In the genomic region with DNA sequence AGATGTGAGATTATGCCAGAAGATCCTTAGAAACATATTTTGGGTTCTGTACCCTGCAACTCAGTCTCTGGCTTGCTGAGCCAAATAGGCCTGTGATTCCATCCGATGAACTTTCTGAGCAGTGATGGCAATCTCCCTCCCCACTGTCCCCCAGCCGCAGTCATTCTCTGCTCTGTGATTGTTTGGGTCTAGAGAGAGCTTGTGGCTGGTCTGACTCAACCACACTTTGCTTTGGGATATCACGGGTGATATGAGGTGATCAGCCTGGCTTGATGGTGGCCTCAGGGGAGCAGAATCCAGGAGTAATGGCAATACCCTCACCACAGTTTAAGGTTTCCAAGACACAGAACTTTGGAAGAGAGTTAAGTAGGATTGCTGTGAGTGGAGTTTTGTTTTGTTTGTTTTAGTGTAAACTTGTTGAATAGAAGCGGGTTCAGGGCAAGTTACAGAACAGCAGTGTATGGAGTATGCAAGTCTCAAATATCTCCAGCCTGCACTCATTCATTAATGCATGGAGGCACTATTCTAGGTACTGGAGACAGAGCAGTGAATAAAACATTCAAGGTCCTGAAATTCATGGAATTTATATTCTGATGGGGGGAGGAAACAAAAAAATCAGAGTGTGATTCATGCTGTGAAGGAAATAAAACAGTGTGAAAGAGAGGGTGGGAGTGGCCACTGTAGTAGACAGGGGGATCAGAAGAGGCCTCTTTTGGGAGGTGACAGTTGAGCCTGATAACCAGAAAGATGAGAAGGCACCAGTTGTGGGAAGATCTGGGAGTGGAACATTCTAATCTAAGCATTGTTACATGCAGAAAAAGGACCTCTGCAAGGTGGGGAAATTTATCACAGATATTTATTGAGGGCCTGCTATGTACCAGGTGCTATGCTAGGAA, we compare ENCODE assay signal across 12 cellular contexts. TPM values are rescaled to one million over a fixed set of nuclear protein-coding genes. Genes with fewer than 3 reads are reported as not detected.
A peak's percentile ranks its signal among the peaks of the same experiment; 100 is the strongest.
DNase-seq lines count a peak whose midpoint lies in the region; ATAC-seq and TF ChIP-seq lines count a peak whose summit lies in the region.
"Had no signal": no experiment of that assay in that cellular context is flagged by ENCODE, and none has a peak within 500 bp of the region (broad histone marks: within the 10 kb centered on the region; RNA-seq: fewer than 3 reads in every experiment).

No MANE protein-coding gene starts in this region.

- H3K27me3 ChIP-seq in cardiac muscle cell = no peaks in the 10 kb centered on the region
- no peaks in the 10 kb centered on the region for H3K27me3 ChIP-seq in heart left ventricle
- H3K27me3 ChIP-seq in mesenchymal stem cell (ENCODE audit: control insufficient read depth in 1 of 2, insufficient read depth in 1 of 2, low read length in 2 of 2) = no peaks in the 10 kb centered on the region

- peak overlapping the region in 1 of 2 experiments; percentile 56 for H3K18ac ChIP-seq in mesenchymal stem cell (ENCODE audit: low read depth in 1 of 2, low read length in 2 of 2)

- peak in 1 of 2 donors; percentile 11 for DNase-seq in cardiac muscle cell (ENCODE audit: low read depth in 1 of 2, low spot score in 1 of 2)
- no peak for DNase-seq in heart left ventricle
- DNase-seq in amniotic epithelial cell (ENCODE audit: low read depth) = peak; percentile 27
- DNase-seq in mesenchymal stem cell = peak; percentile 49
- DNase-seq in SW 1271 (lab: John Stamatoyannopoulos, UW) = no peak
- DNase-seq in stimulated activated naive CD4-positive, alpha-beta T cell treated with Interleukin-2 at 50 U/mL for 16 hours (lab: John Stamatoyannopoulos, UW) = no peak
- DNase-seq in activated effector memory CD4-positive, alpha-beta T cell treated with Interleukin-2 at 50 U/mL for 16 hours = no peak
- DNase-seq: naive B cell; NCI-H1930; stimulated activated naive CD4-positive, alpha-beta T cell had no signal

- WGBS in heart left ventricle, 4 donors = 71 to 84% (median 75%) methylated on average over 4 of the region's 4 CpGs
- WGBS in mesenchymal stem cell = 68% methylated on average over 3 of the region's 4 CpGs

- no peak overlapping the region for H2AK5ac ChIP-seq in mesenchymal stem cell (ENCODE audit: low read length, severe bottlenecking)

- no peak overlapping the region for H4K91ac ChIP-seq in mesenchymal stem cell (ENCODE audit: low read length)

- H3K23ac ChIP-seq in mesenchymal stem cell (ENCODE audit: low read length in 2 of 2) = no peak overlapping the region

- no peak overlapping the region for H4K8ac ChIP-seq in mesenchymal stem cell (ENCODE audit: low read length)

- H3K4ac ChIP-seq in mesenchymal stem cell (ENCODE audit: low read depth in 1 of 2, low read length in 2 of 2) = no peak overlapping the region

- H3K4me1 ChIP-seq in cardiac muscle cell (ENCODE audit: low read depth) (peaks cover 30% of the 10 kb centered on the region), heart left ventricle (peaks cover 0 to 66% (median 40%) of the 10 kb centered on the region in 12 donors), mesenchymal stem cell (ENCODE audit: control insufficient read depth, insufficient read depth, low read depth, low read length) (peaks cover 5% of the 10 kb centered on the region)

- TF ChIP-seq CTCF in cardiac muscle cell (IDR thresholded peaks at IDR 0.05; ENCODE audit: low read depth, low read length) (no peak), heart left ventricle (IDR thresholded peaks at IDR 0.05) (no peak)

- no peak overlapping the region for H2BK120ac ChIP-seq in mesenchymal stem cell (ENCODE audit: low read depth, low read length)

- no peak overlapping the region for H2BK5ac ChIP-seq in mesenchymal stem cell (ENCODE audit: low read depth, low read length, poor library complexity, severe bottlenecking)

- TF ChIP-seq POLR2A in heart left ventricle (IDR thresholded peaks at IDR 0.05) = no peak

- H3K4me2 ChIP-seq in mesenchymal stem cell (ENCODE audit: low read length, poor library complexity, severe bottlenecking) = no peak overlapping the region

- no peak overlapping the region for H2BK12ac ChIP-seq in mesenchymal stem cell (ENCODE audit: low read length in 2 of 2)

- peaks cover 60% of the 10 kb centered on the region for H3K79me1 ChIP-seq in mesenchymal stem cell (replicated peaks; ENCODE audit: low read length, poor library complexity, severe bottlenecking)

- peak overlapping the region in 1 of 2 experiments; percentile 12 for H3K14ac ChIP-seq in mesenchymal stem cell (ENCODE audit: low read length in 2 of 2)

- intact Hi-C loops in heart left ventricle (cut with DNase I) = loop anchor here in 3 of 10 donors (5.0 to 10.0 kb wide), 3 partner anchors 35 to 187 kb away; a partner anchor contains a TSS

- H3K36me3 ChIP-seq in cardiac muscle cell (peaks cover 8% of the 10 kb centered on the region), heart left ventricle (peaks cover 0 to 52% (median 31%) of the 10 kb centered on the region in 9 donors), mesenchymal stem cell (ENCODE audit: control insufficient read depth in 1 of 2, insufficient read depth in 2 of 2, low read depth in 1 of 2, low read length in 2 of 2) (peaks cover 15 to 68% of the 10 kb centered on the region in 2 experiments)

- peak overlapping the region; percentile 65 for H3K9ac ChIP-seq in mesenchymal stem cell (ENCODE audit: low read length)

- ATAC-seq in heart left ventricle = no peak
- no peak for ATAC-seq in HG03039 (IDR thresholded peaks at IDR 0.05; ENCODE audit: unreplicated experiment)

- H3K27ac ChIP-seq in cardiac muscle cell (peak overlapping the region; percentile 67), heart left ventricle (no peak overlapping the region), mesenchymal stem cell (ENCODE audit: low read length, poor library complexity, severe bottlenecking) (no peak overlapping the region)
- H3K27ac ChIP-seq: epithelial cell of prostate had no signal

- H2BK15ac ChIP-seq in mesenchymal stem cell (ENCODE audit: low read depth, poor library complexity, severe bottlenecking) = no peak overlapping the region

- H3K4me3 ChIP-seq in cardiac muscle cell = no peak overlapping the region
- H3K4me3 ChIP-seq in heart left ventricle = no peak overlapping the region
- H3K4me3 ChIP-seq in mesenchymal stem cell (ENCODE audit: insufficient read depth in 1 of 2, low read depth in 1 of 2, low read length in 2 of 2) = peak overlapping the region in 1 of 2 experiments; percentile 17

- H3K9me3 ChIP-seq in cardiac muscle cell (ENCODE audit: low read depth) (no peaks in the 10 kb centered on the region), heart left ventricle (no peaks in the 10 kb centered on the region), mesenchymal stem cell (ENCODE audit: control insufficient read depth, low read length) (no peaks in the 10 kb centered on the region)

- no peak overlapping the region for H2AFZ ChIP-seq in mesenchymal stem cell (ENCODE audit: low read depth, low read length)

RNA-seq across cellular contexts. Expression of a gene that starts 5.4 kb away (rescaled TPM):
- total RNA-seq in cardiac muscle cell = 158 and 183 TPM in 2 replicates
- 120 and 139 TPM in 2 replicates for polyA plus RNA-seq in cardiac muscle cell
- 100 to 1,000 TPM in 1 of 9 donors, 10 to 100 TPM in 8; 34.9 to 101 (median 52.3) TPM for total RNA-seq in heart left ventricle
- 10 to 100 TPM; 62.1 to 78.6 TPM for polyA plus RNA-seq in heart left ventricle
- 109 TPM for polyA plus RNA-seq in mesenchymal stem cell (2013, experiment 1 of 2)
- polyA plus RNA-seq in mesenchymal stem cell (2013, experiment 2 of 2) = 107 TPM

RNA-seq across cellular contexts. Expression of a gene that starts 11.7 kb away (rescaled TPM):
- total RNA-seq in cardiac muscle cell (not detected in 2 replicates), heart left ventricle (10 to 100 TPM in 8 of 9 donors, 1 to 10 TPM in 1; 6.4 to 93.3 (median 10.8) TPM)
- polyA plus RNA-seq in cardiac muscle cell (2.3 and 3.2 TPM in 2 replicates), heart left ventricle (10 to 100 TPM; 16.8 to 18.7 TPM)
- 17.1 TPM for polyA plus RNA-seq in mesenchymal stem cell (2013, experiment 1 of 2)
- 18.1 TPM for polyA plus RNA-seq in mesenchymal stem cell (2013, experiment 2 of 2)

RNA-seq across cellular contexts. Expression of a gene that starts 26.9 kb away (rescaled TPM):
- total RNA-seq in cardiac muscle cell (10.3 and 19.4 TPM in 2 replicates), heart left ventricle (under 1 TPM in 8 of 9 donors, not detected in 1; 0.09 to 0.50 (median 0.28) TPM)
- polyA plus RNA-seq in cardiac muscle cell (12.4 and 18.6 TPM in 2 replicates), heart left ventricle (under 1 TPM; 0.14 to 0.34 TPM)
- polyA plus RNA-seq in mesenchymal stem cell (2013, experiment 1 of 2) = 0.51 TPM
- polyA plus RNA-seq in mesenchymal stem cell (2013, experiment 2 of 2) = 0.60 TPM

RNA-seq across cellular contexts. Expression of a gene that starts 43.3 kb away (rescaled TPM):
- total RNA-seq in cardiac muscle cell (61.9 and 62.2 TPM in 2 replicates), heart left ventricle (10 to 100 TPM; 32.8 to 75.7 (median 40.7) TPM)
- polyA plus RNA-seq in cardiac muscle cell (64.4 and 78.3 TPM in 2 replicates), heart left ventricle (10 to 100 TPM; 32.5 to 61.1 TPM)
- 45.4 TPM for polyA plus RNA-seq in mesenchymal stem cell (2013, experiment 1 of 2)
- polyA plus RNA-seq in mesenchymal stem cell (2013, experiment 2 of 2) = 45.0 TPM

RNA-seq across cellular contexts. Expression of a gene that starts 43.6 kb away (rescaled TPM):
- total RNA-seq in cardiac muscle cell (43.8 and 70.6 TPM in 2 replicates), heart left ventricle (10 to 100 TPM; 26.3 to 53.0 (median 34.1) TPM)
- polyA plus RNA-seq in cardiac muscle cell (59.6 and 67.3 TPM in 2 replicates), heart left ventricle (10 to 100 TPM; 34.1 to 46.0 TPM)
- 31.3 TPM for polyA plus RNA-seq in mesenchymal stem cell (2013, experiment 1 of 2)
- 31.7 TPM for polyA plus RNA-seq in mesenchymal stem cell (2013, experiment 2 of 2)

Comparison
In these comparisons a context has a peak if more than half of its experiments do, and no peak if none do; other contexts are left out.
1. DNase-seq: peak in amniotic epithelial cell (single experiment) and mesenchymal stem cell (single experiment); none in heart left ventricle (0 of 5), SW 1271 (0 of 2), stimulated activated naive CD4-positive, alpha-beta T cell treated with Interleukin-2 at 50 U/mL for 16 hours (single experiment) and activated effector memory CD4-positive, alpha-beta T cell treated with Interleukin-2 at 50 U/mL for 16 hours (single experiment).